2 cellular contexts compared by ENCODE assay signal in the genomic region with DNA sequence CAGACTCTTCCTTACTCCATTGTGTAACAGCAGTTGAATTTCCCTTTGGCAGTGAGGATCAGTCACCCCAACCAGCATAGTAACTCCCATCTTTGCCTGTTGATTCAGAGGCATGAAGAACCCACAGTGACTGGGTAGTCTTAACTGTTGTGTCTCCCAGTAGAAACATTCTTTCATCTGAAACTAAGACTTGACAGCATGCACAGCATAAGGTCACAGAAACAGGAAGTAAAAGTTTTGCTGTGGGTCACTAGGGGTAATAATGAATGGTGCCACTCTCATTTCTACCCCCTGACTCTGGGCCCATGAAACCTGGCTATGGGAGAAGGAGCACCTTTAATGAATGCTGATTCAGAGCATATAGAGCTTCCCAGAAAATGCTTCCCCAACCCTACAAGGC.
TF ChIP-seq lines count a peak whose summit lies in the region.

No MANE protein-coding gene starts in this region.

TF ChIP-seq in GM12891, 5 proteins besides CTCF, POLR2A, EP300 and RAD21:
- TF ChIP-seq POLR2AphosphoS5 (IDR thresholded peaks at IDR 0.05; ENCODE audit: low read depth, low read length) (0 out of 2 replicates have a peak, but pooled peaks have one; percentile 43), POU2F2 (IDR thresholded peaks at IDR 0.05; ENCODE audit: low read depth, low read length) (no peak), SPI1 (IDR thresholded peaks at IDR 0.05; ENCODE audit: low read depth, low read length) (0 out of 2 replicates have a peak, but pooled peaks have one; percentile 11), TAF1 (IDR thresholded peaks at IDR 0.05; ENCODE audit: low read depth, low read length) (no peak)

TF ChIP-seq in HepG2, 621 proteins besides CTCF, POLR2A, EP300 and RAD21:
- TF ChIP-seq, protein P1, sequence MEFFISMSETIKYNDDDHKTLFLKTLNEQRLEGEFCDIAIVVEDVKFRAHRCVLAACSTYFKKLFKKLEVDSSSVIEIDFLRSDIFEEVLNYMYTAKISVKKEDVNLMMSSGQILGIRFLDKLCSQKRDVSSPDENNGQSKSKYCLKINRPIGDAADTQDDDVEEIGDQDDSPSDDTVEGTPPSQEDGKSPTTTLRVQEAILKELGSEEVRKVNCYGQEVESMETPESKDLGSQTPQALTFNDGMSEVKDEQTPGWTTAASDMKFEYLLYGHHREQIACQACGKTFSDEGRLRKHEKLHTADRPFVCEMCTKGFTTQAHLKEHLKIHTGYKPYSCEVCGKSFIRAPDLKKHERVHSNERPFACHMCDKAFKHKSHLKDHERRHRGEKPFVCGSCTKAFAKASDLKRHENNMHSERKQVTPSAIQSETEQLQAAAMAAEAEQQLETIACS (CRISPR knock-in tag; IDR thresholded peaks at IDR 0.05) = no peak
- TF ChIP-seq, protein P2, sequence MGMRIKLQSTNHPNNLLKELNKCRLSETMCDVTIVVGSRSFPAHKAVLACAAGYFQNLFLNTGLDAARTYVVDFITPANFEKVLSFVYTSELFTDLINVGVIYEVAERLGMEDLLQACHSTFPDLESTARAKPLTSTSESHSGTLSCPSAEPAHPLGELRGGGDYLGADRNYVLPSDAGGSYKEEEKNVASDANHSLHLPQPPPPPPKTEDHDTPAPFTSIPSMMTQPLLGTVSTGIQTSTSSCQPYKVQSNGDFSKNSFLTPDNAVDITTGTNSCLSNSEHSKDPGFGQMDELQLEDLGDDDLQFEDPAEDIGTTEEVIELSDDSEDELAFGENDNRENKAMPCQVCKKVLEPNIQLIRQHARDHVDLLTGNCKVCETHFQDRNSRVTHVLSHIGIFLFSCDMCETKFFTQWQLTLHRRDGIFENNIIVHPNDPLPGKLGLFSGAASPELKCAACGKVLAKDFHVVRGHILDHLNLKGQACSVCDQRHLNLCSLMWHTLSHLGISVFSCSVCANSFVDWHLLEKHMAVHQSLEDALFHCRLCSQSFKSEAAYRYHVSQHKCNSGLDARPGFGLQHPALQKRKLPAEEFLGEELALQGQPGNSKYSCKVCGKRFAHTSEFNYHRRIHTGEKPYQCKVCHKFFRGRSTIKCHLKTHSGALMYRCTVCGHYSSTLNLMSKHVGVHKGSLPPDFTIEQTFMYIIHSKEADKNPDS (CRISPR knock-in tag; IDR thresholded peaks at IDR 0.05) = no peak
- TF ChIP-seq, protein P3, sequence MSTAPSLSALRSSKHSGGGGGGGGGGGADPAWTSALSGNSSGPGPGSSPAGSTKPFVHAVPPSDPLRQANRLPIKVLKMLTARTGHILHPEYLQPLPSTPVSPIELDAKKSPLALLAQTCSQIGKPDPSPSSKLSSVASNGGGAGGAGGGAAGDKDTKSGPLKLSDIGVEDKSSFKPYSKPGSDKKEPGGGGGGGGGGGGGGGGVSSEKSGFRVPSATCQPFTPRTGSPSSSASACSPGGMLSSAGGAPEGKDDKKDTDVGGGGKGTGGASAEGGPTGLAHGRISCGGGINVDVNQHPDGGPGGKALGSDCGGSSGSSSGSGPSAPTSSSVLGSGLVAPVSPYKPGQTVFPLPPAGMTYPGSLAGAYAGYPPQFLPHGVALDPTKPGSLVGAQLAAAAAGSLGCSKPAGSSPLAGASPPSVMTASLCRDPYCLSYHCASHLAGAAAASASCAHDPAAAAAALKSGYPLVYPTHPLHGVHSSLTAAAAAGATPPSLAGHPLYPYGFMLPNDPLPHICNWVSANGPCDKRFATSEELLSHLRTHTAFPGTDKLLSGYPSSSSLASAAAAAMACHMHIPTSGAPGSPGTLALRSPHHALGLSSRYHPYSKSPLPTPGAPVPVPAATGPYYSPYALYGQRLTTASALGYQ (CRISPR knock-in tag; IDR thresholded peaks at IDR 0.05) = no peak
- TF ChIP-seq ZFP36L2 (CRISPR knock-in tag; IDR thresholded peaks at IDR 0.05) (no peak), ZSCAN20 (CRISPR knock-in tag; IDR thresholded peaks at IDR 0.05; ENCODE audit: borderline replicate concordance) (no peak)
TF ChIP-seq in HepG2: peak in this region for 0.
